Comparison of ENCODE assay signal across 21 cellular contexts in the genomic region with DNA sequence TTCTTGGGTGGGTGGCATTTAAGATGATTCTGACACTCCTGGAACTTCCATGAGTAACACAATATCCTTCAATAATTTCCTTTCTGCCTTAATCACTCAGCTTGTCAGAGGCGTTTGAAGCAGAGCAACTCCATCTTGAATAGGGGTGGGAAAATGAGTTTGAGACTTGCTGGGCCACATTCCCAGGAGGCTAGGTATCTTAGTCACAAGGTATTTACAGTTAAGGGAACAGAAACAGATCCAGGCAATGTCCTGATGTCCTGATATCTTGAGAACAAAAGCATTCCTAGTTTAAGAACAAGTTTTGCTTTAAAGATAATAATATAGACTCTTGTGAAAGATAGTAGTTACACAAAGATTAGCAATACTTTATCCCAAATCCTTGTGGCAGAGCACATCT.
A peak's percentile ranks its signal among the peaks of the same experiment; 100 is the strongest.
DNase-seq lines count a peak whose midpoint lies in the region; ATAC-seq and TF ChIP-seq lines count a peak whose summit lies in the region.
"Had no signal": no experiment of that assay in that cellular context is flagged by ENCODE, and none has a peak within 500 bp of the region (broad histone marks: within the 10 kb centered on the region; RNA-seq: fewer than 3 reads in every experiment).

No MANE protein-coding gene starts in this region.

- TF ChIP-seq CTCF in heart left ventricle (IDR thresholded peaks at IDR 0.05) (no peak), epithelial cell of esophagus (IDR thresholded peaks at IDR 0.05; ENCODE audit: insufficient read depth, low read depth, low read length, missing control alignments) (no peak), upper lobe of left lung (IDR thresholded peaks at IDR 0.05) (no peak)

- H3K27ac ChIP-seq in heart left ventricle, result peak overlapping the region in 11 of 12 donors; percentile 8 to 74 (median 55)
- peak overlapping the region; percentile 96 for H3K27ac ChIP-seq in mesodermal cell (ENCODE audit: low read depth, low read length, severe bottlenecking)
- peak overlapping the region; percentile 14 to 59 (median 38) for H3K27ac ChIP-seq in upper lobe of left lung
- H3K27ac ChIP-seq: colonic mucosa, neutrophil, SK-N-MC had no signal

- H3K36me3 ChIP-seq in heart left ventricle, result no peaks in the 10 kb centered on the region
- H3K36me3 ChIP-seq in mesodermal cell (ENCODE audit: control insufficient read depth, insufficient read depth, low read length), result no peaks in the 10 kb centered on the region
- no peaks in the 10 kb centered on the region for H3K36me3 ChIP-seq in upper lobe of left lung
- H3K36me3 ChIP-seq: colonic mucosa, neutrophil, tibial nerve had no signal

- H3K4me1 ChIP-seq in heart left ventricle, result peaks cover 0 to 34% (median 6%) of the 10 kb centered on the region in 12 donors
- H3K4me1 ChIP-seq in mesodermal cell (ENCODE audit: control insufficient read depth, insufficient read depth, low read length, poor library complexity, severe bottlenecking), result peaks cover 25% of the 10 kb centered on the region
- peaks cover 0 to 9% (median 6%) of the 10 kb centered on the region in 4 donors for H3K4me1 ChIP-seq in upper lobe of left lung
- H3K4me1 ChIP-seq: colonic mucosa had no signal

- H3K27me3 ChIP-seq in heart left ventricle (peaks cover 0 to 4% (median 0%) of the 10 kb centered on the region in 9 donors), upper lobe of left lung (no peaks in the 10 kb centered on the region)
- H3K27me3 ChIP-seq: colonic mucosa, neutrophil, tibial nerve had no signal

- TF ChIP-seq POLR2A in heart left ventricle (IDR thresholded peaks at IDR 0.05), result no peak
- TF ChIP-seq POLR2A in upper lobe of left lung (IDR thresholded peaks at IDR 0.05), result no peak

- WGBS in heart left ventricle, 4 donors, result 53 to 67% (median 61%) methylated on average over 1 of the region's 1 CpG
- no CpG with 5 or more reads among the region's 1 CpG for WGBS in mesodermal cell (ENCODE audit: insufficient coverage in 2 of 2), 2 experiments
- 63 to 71% methylated on average over 1 of the region's 1 CpG for WGBS in upper lobe of left lung, 2 donors

- H3K9me3 ChIP-seq in heart left ventricle, result peaks cover 0 to 4% (median 0%) of the 10 kb centered on the region in 12 donors
- H3K9me3 ChIP-seq in mesodermal cell (ENCODE audit: control insufficient read depth, low read length), result peaks cover 8% of the 10 kb centered on the region
- H3K9me3 ChIP-seq in upper lobe of left lung, result no peaks in the 10 kb centered on the region
- H3K9me3 ChIP-seq: colonic mucosa, neutrophil had no signal

- TF ChIP-seq EP300 in upper lobe of left lung (IDR thresholded peaks at IDR 0.05), result no peak

- DNase-seq in heart left ventricle, result no peak
- no peak for DNase-seq in cardiac septum (ENCODE audit: low spot score)
- DNase-seq in epithelial cell of esophagus (ENCODE audit: low read depth), result peak; percentile 88
- DNase-seq in upper lobe of left lung, result no peak
- no peak for DNase-seq in NCI-H526 treated with DMSO at 0.1 percent for 48 hours (lab: John Stamatoyannopoulos, UW)
- no peak for DNase-seq in NCI-H1694 (lab: John Stamatoyannopoulos, UW)
- DNase-seq: activated T-cell treated with anti-CD3 and anti-CD28 coated beads, Interleukin-2, amount 50 U/mL, for 48 hours; colonic mucosa; foreskin fibroblast; GOT3; NCI-H1105 treated with DMSO at 0.1 percent for 48 hours; OCI-M1; stimulated activated CD4-positive, alpha-beta T cell treated with anti-CD3 and anti-CD28 coated beads, Interleukin-1b, Interleukin-23, amount 100 ng/mL, for 48 hours; stimulated activated naive CD4-positive, alpha-beta T cell; T1000 had no signal

- H3K4me3 ChIP-seq in heart left ventricle, result no peak overlapping the region
- no peak overlapping the region for H3K4me3 ChIP-seq in epithelial cell of esophagus (ENCODE audit: low read length)
- no peak overlapping the region for H3K4me3 ChIP-seq in mesodermal cell (ENCODE audit: extremely low read depth, insufficient read depth, low read length, poor library complexity, severe bottlenecking)
- H3K4me3 ChIP-seq in upper lobe of left lung, result no peak overlapping the region
- H3K4me3 ChIP-seq: colonic mucosa, SK-N-MC, tibial nerve had no signal

- ATAC-seq in heart left ventricle (no peak), upper lobe of left lung (ENCODE audit: low FRiP score in 2 of 2) (no peak), HG02642 (IDR thresholded peaks at IDR 0.05; ENCODE audit: poor library complexity, unreplicated experiment) (no peak)
- ATAC-seq: activated CD4-positive, CD25-positive, alpha-beta regulatory T cell treated with anti-CD3 and anti-CD28 coated beads, Interleukin-2, amount 50 U/mL, for 24 hours had no signal

- intact Hi-C loops in heart left ventricle (cut with DNase I), result loop anchor here in 3 of 10 donors (5.0 to 10.0 kb wide), 3 partner anchors 46 to 64 kb away; no protein-coding TSS in a partner anchor
- intact Hi-C loops in cardiac septum (cut with DNase I), result no loop called here

Comparison
In these comparisons a context has a peak if more than half of its experiments do, and no peak if none do; other contexts are left out.
1. H3K27ac ChIP-seq: peak in every context shown above with its lines; median percentile 96 in mesodermal cell; 55 in heart left ventricle; 38 in upper lobe of left lung.